3 cellular contexts compared by ENCODE assay signal in the genomic region with DNA sequence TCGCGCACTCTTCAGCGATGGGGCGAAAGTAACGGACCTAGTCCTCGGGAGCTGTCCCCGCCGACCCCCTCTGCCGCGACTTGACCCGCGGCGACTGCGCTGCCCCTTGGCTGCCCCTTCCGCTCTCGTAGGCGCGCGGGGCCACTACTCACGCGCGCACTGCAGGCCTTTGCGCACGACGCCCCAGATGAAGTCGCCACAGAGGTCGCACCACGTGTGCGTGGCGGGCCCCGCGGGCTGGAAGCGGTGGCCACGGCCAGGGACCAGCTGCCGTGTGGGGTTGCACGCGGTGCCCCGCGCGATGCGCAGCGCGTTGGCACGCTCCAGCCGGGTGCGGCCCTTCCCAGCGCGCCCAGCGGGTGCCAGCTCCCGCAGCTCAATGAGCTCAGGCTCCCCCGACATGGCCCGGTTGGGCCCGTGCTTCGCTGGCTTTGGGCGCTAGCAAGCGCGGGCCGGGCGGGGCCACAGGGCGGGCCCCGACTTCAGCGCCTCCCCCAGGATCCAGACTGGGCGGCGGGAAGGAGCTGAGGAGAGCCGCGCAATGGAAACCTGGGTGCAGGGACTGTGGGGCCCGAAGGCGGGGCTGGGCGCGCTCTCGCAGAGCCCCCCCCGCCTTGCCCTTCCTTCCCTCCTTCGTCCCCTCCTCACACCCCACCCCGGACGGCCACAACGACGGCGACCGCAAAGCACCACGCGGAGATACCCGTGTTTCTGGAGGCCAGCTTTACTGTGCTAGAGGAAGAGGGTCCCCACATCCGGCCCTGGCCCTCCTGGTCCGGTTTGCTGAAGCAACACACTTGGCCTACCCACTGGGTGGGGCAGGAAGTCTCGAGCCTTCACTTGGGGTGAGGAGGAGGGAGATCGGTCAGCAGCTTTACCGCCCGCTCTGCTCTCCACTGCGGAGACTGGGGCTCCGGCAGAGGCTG.
TF ChIP-seq lines count a peak whose summit lies in the region.

A gene with protein sequence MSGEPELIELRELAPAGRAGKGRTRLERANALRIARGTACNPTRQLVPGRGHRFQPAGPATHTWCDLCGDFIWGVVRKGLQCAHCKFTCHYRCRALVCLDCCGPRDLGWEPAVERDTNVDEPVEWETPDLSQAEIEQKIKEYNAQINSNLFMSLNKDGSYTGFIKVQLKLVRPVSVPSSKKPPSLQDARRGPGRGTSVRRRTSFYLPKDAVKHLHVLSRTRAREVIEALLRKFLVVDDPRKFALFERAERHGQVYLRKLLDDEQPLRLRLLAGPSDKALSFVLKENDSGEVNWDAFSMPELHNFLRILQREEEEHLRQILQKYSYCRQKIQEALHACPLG (minus strand): TSS at position 433 of the 926 bp plus-strand sequence. CDS start 31 bp downstream, at position 402.

TF ChIP-seq in SK-N-SH, 30 proteins besides CTCF, POLR2A, EP300 and RAD21 (continued from another document):
- TF ChIP-seq IRF3 (IDR thresholded peaks at IDR 0.05; ENCODE audit: low read depth, low read length) (no peak), JUND (IDR thresholded peaks at IDR 0.05) (no peak), RCOR1 (IDR thresholded peaks at IDR 0.05; ENCODE audit: low read length) (no peak)

TF ChIP-seq in SK-N-SH treated with all-trans-retinoic acid at 6 μM for 48 hours, 23 proteins besides CTCF, POLR2A, EP300 and RAD21 (continued from another document):
- TF ChIP-seq PATZ1 (CRISPR knock-in tag; IDR thresholded peaks at IDR 0.05; ENCODE audit: borderline replicate concordance) (no peak), PPARA (CRISPR knock-in tag; IDR thresholded peaks at IDR 0.05; ENCODE audit: borderline replicate concordance) (no peak)

TF ChIP-seq in K562, 482 proteins besides CTCF, POLR2A, EP300 and RAD21 (continued from another document and continues in another):
- TF ChIP-seq, protein P1, sequence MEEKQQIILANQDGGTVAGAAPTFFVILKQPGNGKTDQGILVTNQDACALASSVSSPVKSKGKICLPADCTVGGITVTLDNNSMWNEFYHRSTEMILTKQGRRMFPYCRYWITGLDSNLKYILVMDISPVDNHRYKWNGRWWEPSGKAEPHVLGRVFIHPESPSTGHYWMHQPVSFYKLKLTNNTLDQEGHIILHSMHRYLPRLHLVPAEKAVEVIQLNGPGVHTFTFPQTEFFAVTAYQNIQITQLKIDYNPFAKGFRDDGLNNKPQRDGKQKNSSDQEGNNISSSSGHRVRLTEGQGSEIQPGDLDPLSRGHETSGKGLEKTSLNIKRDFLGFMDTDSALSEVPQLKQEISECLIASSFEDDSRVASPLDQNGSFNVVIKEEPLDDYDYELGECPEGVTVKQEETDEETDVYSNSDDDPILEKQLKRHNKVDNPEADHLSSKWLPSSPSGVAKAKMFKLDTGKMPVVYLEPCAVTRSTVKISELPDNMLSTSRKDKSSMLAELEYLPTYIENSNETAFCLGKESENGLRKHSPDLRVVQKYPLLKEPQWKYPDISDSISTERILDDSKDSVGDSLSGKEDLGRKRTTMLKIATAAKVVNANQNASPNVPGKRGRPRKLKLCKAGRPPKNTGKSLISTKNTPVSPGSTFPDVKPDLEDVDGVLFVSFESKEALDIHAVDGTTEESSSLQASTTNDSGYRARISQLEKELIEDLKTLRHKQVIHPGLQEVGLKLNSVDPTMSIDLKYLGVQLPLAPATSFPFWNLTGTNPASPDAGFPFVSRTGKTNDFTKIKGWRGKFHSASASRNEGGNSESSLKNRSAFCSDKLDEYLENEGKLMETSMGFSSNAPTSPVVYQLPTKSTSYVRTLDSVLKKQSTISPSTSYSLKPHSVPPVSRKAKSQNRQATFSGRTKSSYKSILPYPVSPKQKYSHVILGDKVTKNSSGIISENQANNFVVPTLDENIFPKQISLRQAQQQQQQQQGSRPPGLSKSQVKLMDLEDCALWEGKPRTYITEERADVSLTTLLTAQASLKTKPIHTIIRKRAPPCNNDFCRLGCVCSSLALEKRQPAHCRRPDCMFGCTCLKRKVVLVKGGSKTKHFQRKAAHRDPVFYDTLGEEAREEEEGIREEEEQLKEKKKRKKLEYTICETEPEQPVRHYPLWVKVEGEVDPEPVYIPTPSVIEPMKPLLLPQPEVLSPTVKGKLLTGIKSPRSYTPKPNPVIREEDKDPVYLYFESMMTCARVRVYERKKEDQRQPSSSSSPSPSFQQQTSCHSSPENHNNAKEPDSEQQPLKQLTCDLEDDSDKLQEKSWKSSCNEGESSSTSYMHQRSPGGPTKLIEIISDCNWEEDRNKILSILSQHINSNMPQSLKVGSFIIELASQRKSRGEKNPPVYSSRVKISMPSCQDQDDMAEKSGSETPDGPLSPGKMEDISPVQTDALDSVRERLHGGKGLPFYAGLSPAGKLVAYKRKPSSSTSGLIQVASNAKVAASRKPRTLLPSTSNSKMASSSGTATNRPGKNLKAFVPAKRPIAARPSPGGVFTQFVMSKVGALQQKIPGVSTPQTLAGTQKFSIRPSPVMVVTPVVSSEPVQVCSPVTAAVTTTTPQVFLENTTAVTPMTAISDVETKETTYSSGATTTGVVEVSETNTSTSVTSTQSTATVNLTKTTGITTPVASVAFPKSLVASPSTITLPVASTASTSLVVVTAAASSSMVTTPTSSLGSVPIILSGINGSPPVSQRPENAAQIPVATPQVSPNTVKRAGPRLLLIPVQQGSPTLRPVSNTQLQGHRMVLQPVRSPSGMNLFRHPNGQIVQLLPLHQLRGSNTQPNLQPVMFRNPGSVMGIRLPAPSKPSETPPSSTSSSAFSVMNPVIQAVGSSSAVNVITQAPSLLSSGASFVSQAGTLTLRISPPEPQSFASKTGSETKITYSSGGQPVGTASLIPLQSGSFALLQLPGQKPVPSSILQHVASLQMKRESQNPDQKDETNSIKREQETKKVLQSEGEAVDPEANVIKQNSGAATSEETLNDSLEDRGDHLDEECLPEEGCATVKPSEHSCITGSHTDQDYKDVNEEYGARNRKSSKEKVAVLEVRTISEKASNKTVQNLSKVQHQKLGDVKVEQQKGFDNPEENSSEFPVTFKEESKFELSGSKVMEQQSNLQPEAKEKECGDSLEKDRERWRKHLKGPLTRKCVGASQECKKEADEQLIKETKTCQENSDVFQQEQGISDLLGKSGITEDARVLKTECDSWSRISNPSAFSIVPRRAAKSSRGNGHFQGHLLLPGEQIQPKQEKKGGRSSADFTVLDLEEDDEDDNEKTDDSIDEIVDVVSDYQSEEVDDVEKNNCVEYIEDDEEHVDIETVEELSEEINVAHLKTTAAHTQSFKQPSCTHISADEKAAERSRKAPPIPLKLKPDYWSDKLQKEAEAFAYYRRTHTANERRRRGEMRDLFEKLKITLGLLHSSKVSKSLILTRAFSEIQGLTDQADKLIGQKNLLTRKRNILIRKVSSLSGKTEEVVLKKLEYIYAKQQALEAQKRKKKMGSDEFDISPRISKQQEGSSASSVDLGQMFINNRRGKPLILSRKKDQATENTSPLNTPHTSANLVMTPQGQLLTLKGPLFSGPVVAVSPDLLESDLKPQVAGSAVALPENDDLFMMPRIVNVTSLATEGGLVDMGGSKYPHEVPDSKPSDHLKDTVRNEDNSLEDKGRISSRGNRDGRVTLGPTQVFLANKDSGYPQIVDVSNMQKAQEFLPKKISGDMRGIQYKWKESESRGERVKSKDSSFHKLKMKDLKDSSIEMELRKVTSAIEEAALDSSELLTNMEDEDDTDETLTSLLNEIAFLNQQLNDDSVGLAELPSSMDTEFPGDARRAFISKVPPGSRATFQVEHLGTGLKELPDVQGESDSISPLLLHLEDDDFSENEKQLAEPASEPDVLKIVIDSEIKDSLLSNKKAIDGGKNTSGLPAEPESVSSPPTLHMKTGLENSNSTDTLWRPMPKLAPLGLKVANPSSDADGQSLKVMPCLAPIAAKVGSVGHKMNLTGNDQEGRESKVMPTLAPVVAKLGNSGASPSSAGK (IDR thresholded peaks at IDR 0.05) = 0 out of 2 replicates have a peak, but pooled peaks have one; percentile 55
- TF ChIP-seq NR3C1 (CRISPR knock-in tag; IDR thresholded peaks at IDR 0.05) (peak; percentile 79; the same call in 1 of the 2 replicates), USF1 (CRISPR knock-in tag; IDR thresholded peaks at IDR 0.05) (peak; percentile 58), RBM25 (IDR thresholded peaks at IDR 0.05; ENCODE audit: low read depth, low read length, severe bottlenecking) (no peak), RBM14 (IDR thresholded peaks at IDR 0.05; ENCODE audit: borderline replicate concordance, insufficient read depth, low read depth, low read length) (0 out of 2 replicates have a peak, but pooled peaks have one; percentile 49), CCNT2 (IDR thresholded peaks at IDR 0.05; ENCODE audit: borderline replicate concordance, extremely low read depth, insufficient read length, low read depth, low read length) (peak; percentile 41), ZNF197 (CRISPR knock-in tag; IDR thresholded peaks at IDR 0.05; ENCODE audit: low read depth) (no peak), ZBTB1 (CRISPR knock-in tag; IDR thresholded peaks at IDR 0.05; ENCODE audit: borderline replicate concordance, low read depth) (peak; percentile 23; the same call in 1 of the 2 replicates), GABPB1 (CRISPR knock-in tag; IDR thresholded peaks at IDR 0.05) (peak; percentile 30; the same call in 1 of the 2 replicates), CTBP1 (IDR thresholded peaks at IDR 0.05; ENCODE audit: borderline replicate concordance) (peak; percentile 14; the same call in 1 of the 2 replicates), HNRNPL (IDR thresholded peaks at IDR 0.05; ENCODE audit: low read depth, low read length) (0 out of 2 replicates have a peak, but pooled peaks have one; percentile 22), MAZ (CRISPR knock-in tag; conservative IDR thresholded peaks at IDR 0.05 in 1 of 2, IDR thresholded peaks at IDR 0.05 in 1 of 2) (peak; percentile 55 to 63; a peak in 3 of 4 replicates), ZNF740 (CRISPR knock-in tag; IDR thresholded peaks at IDR 0.05) (peak; percentile 78), ZNF740 (tag; IDR thresholded peaks at IDR 0.05) (no peak), PRDM10 (IDR thresholded peaks at IDR 0.05; ENCODE audit: partially characterized antibody) (peak; percentile 37), ZNF282 (CRISPR knock-in tag; IDR thresholded peaks at IDR 0.05) (0 out of 2 replicates have a peak, but pooled peaks have one; percentile 59), ZNF398 (CRISPR knock-in tag; IDR thresholded peaks at IDR 0.05) (no peak), YY1 (IDR thresholded peaks at IDR 0.05; ENCODE audit: borderline replicate concordance in 1 of 3, control insufficient read depth in 1 of 3, extremely low read depth in 1 of 3, insufficient read depth in 3 of 3, insufficient read length in 1 of 3, insufficient replicate concordance in 2 of 3, low read depth in 1 of 3, low read length in 2 of 3) (peak in 2 of 3 experiments; percentile 52 to 63), NR4A1 (CRISPR knock-in tag; IDR thresholded peaks at IDR 0.05) (no peak), NR4A1 (tag; IDR thresholded peaks at IDR 0.05) (peak; percentile 41; the same call in 1 of the 2 replicates), CXXC5 (CRISPR knock-in tag; IDR thresholded peaks at IDR 0.05) (peak; percentile 34; the same call in 1 of the 2 replicates)
- TF ChIP-seq, protein P2, sequence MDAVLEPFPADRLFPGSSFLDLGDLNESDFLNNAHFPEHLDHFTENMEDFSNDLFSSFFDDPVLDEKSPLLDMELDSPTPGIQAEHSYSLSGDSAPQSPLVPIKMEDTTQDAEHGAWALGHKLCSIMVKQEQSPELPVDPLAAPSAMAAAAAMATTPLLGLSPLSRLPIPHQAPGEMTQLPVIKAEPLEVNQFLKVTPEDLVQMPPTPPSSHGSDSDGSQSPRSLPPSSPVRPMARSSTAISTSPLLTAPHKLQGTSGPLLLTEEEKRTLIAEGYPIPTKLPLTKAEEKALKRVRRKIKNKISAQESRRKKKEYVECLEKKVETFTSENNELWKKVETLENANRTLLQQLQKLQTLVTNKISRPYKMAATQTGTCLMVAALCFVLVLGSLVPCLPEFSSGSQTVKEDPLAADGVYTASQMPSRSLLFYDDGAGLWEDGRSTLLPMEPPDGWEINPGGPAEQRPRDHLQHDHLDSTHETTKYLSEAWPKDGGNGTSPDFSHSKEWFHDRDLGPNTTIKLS (IDR thresholded peaks at IDR 0.05; ENCODE audit: borderline replicate concordance, low read depth) = 0 out of 2 replicates have a peak, but pooled peaks have one; percentile 27
